23 cellular contexts compared by ENCODE assay signal in genomic region chr4:156756118-156756517, GRCh38.
DNase-seq lines count a peak whose midpoint lies in the region; ATAC-seq and TF ChIP-seq lines count a peak whose summit lies in the region.
"Had no signal": no experiment of that assay in that cellular context is flagged by ENCODE, and none has a peak within 500 bp of the region (broad histone marks: within the 10 kb centered on the region; RNA-seq: fewer than 3 reads in every experiment).

No MANE protein-coding gene starts in this region.

- H4K91ac ChIP-seq in IMR-90 (ENCODE audit: insufficient read depth, low read depth, low read length) = no peak overlapping the region

- H3K27me3 ChIP-seq in ACC112 (ENCODE audit: insufficient read depth, low read length) = no peaks in the 10 kb centered on the region
- H3K27me3 ChIP-seq in IMR-90 (ENCODE audit: control insufficient read depth, insufficient read depth, low read length) = no peaks in the 10 kb centered on the region
- H3K27me3 ChIP-seq in suprapubic skin = no peaks in the 10 kb centered on the region
- H3K27me3 ChIP-seq in Peyer's patch = no peaks in the 10 kb centered on the region

- POLR2A ChIA-PET in IMR-90 (lab: Charles Lee; ENCODE audit: unreplicated experiment) = no interaction called here

- H2BK5ac ChIP-seq in IMR-90 (ENCODE audit: low read depth, low read length, poor library complexity, severe bottlenecking) = peak overlapping the region; percentile 74

- no peak overlapping the region for H2AK9ac ChIP-seq in IMR-90 (replicated peaks; ENCODE audit: low read depth, low read length, poor library complexity)

- in situ Hi-C loops in IMR-90 (cut with MboI; ENCODE audit: low sequenced_read_pairs) = loop anchor here (25.0 kb wide), 1 partner anchor 794 kb away; the partner anchor contains the start of gene CTSO

- no TSS peak for BruUV-seq in IMR-90 (replicated peaks; lab: Mats Ljungman, UMichigan)

- no peak overlapping the region for H3K23ac ChIP-seq in IMR-90 (ENCODE audit: low read depth, low read length)

- H3K36me3 ChIP-seq in ACC112 (ENCODE audit: insufficient read depth, low read length) (peaks cover 17% of the 10 kb centered on the region), IMR-90 (ENCODE audit: control insufficient read depth, insufficient read depth, low read length) (peaks cover 2% of the 10 kb centered on the region), suprapubic skin (no peaks in the 10 kb centered on the region), Peyer's patch (no peaks in the 10 kb centered on the region)

- DNase-seq in IMR-90 = peak; percentile 29
- peak; percentile 40 to 68 for DNase-seq in cardiac fibroblast (ENCODE audit: low read depth in 2 of 2)
- peak; percentile 45 for DNase-seq in fibroblast of pulmonary artery (ENCODE audit: low read depth)
- no peak for DNase-seq in suprapubic skin (ENCODE audit: low spot score in 2 of 2)
- no peak for DNase-seq in anterior cingulate cortex (lab: John Stamatoyannopoulos, UW)
- DNase-seq in DMS79 (lab: John Stamatoyannopoulos, UW) = no peak
- DNase-seq in Peyer's patch = no peak
- DNase-seq: C1 segment of cervical spinal cord; CD4-positive, alpha-beta memory T cell; COR-L47; GF-D8; HCEC 1CT; NCI-H1092; NCI-H1417 treated with DMSO at 0.1 percent for 48 hours; NCI-H187; NCI-H2081 treated with DMSO at 0.1 percent for 48 hours; NCI-H2171; NCI-H226; NCI-H510A; NCI-H69; SIG-M5 had no signal

- no peak overlapping the region for H4K5ac ChIP-seq in IMR-90 (ENCODE audit: low read depth, low read length)

- H2AFZ ChIP-seq in ACC112 (ENCODE audit: low read length, unreplicated experiment) (no peak overlapping the region), IMR-90 (replicated peaks; ENCODE audit: low read length, poor library complexity) (no peak overlapping the region)

- TF ChIP-seq CTCF in IMR-90 (conservative IDR thresholded peaks at IDR 0.05; ENCODE audit: low read depth, low read length) = no peak
- no peak for TF ChIP-seq CTCF in cardiac fibroblast (IDR thresholded peaks at IDR 0.05; ENCODE audit: low read depth, low read length)
- no peak for TF ChIP-seq CTCF in fibroblast of pulmonary artery (IDR thresholded peaks at IDR 0.05; ENCODE audit: low read length, missing control alignments)
- no peak for TF ChIP-seq CTCF in suprapubic skin (IDR thresholded peaks at IDR 0.05)
- no peak for TF ChIP-seq CTCF in Peyer's patch (IDR thresholded peaks at IDR 0.05)

- H4K20me1 ChIP-seq in IMR-90 (ENCODE audit: insufficient read depth, low read length) = no peaks in the 10 kb centered on the region

- peak overlapping the region; percentile 64 for H3K27ac ChIP-seq in ACC112 (ENCODE audit: low read depth, low read length)
- no peak overlapping the region for H3K27ac ChIP-seq in IMR-90 (ENCODE audit: insufficient read depth, low read length)
- no peak overlapping the region for H3K27ac ChIP-seq in suprapubic skin
- H3K27ac ChIP-seq in Peyer's patch = no peak overlapping the region
- H3K27ac ChIP-seq: SK-N-MC had no signal

- H3K9me1 ChIP-seq in IMR-90 (ENCODE audit: insufficient read depth, low read length) = no peaks in the 10 kb centered on the region

- H3K56ac ChIP-seq in IMR-90 (ENCODE audit: extremely low read depth, insufficient read depth, low read length) = no peak overlapping the region

- H3K14ac ChIP-seq in IMR-90 (replicated peaks; ENCODE audit: low read depth, low read length) = no peak overlapping the region

- TF ChIP-seq POLR2A in IMR-90 (IDR thresholded peaks at IDR 0.05; ENCODE audit: low read depth, low read length) (no peak), suprapubic skin (IDR thresholded peaks at IDR 0.05) (no peak), Peyer's patch (IDR thresholded peaks at IDR 0.05) (no peak)

- intact Hi-C loops in IMR-90 (cut with micrococcal nuclease) = no loop called here

- TF ChIP-seq RAD21 in IMR-90 (IDR thresholded peaks at IDR 0.05; ENCODE audit: low read length) = no peak

- H3K18ac ChIP-seq in IMR-90 (ENCODE audit: low read depth, low read length) = no peak overlapping the region

- H3K4me1 ChIP-seq in ACC112 (ENCODE audit: control insufficient read depth, insufficient read depth, low read length, unreplicated experiment) (peaks cover 28% of the 10 kb centered on the region), IMR-90 (ENCODE audit: control insufficient read depth, insufficient read depth, low read length) (no peaks in the 10 kb centered on the region), suprapubic skin (no peaks in the 10 kb centered on the region), Peyer's patch (no peaks in the 10 kb centered on the region)

- H2AK5ac ChIP-seq in IMR-90 (ENCODE audit: low read depth, low read length) = no peak overlapping the region

- no peak overlapping the region for H3K4ac ChIP-seq in IMR-90 (ENCODE audit: low read depth, low read length)

- H2BK15ac ChIP-seq in IMR-90 (ENCODE audit: low read depth, low read length) = no peak overlapping the region

- dilution Hi-C loops in IMR-90 (cut with HindIII; ENCODE audit: low sequenced_read_pairs, unreplicated experiment) = no loop called here

- no peaks in the 10 kb centered on the region for H3K79me2 ChIP-seq in ACC112 (ENCODE audit: control insufficient read depth, insufficient read depth, low read length, unreplicated experiment)

- no peak overlapping the region; the same call in 1 of the 2 replicates for H3K4me2 ChIP-seq in IMR-90 (ENCODE audit: low read depth, low read length)

- H3K79me1 ChIP-seq in IMR-90 (ENCODE audit: low read depth in 1 of 2, low read length in 2 of 2) = peaks cover 0 to 3% of the 10 kb centered on the region in 2 experiments; a peak in 1 of 4 replicates

- H4K8ac ChIP-seq in IMR-90 (ENCODE audit: low read depth in 2 of 2, low read length in 2 of 2) = no peak overlapping the region

- ATAC-seq in IMR-90 (ENCODE audit: low read depth) = peak; percentile 37; the same call in 1 of the 2 replicates

- no peak for TF ChIP-seq EP300 in suprapubic skin (IDR thresholded peaks at IDR 0.05)

- H2BK20ac ChIP-seq in IMR-90 (ENCODE audit: low read depth, low read length) = no peak overlapping the region

- H3K9ac ChIP-seq in IMR-90 (ENCODE audit: low read depth, low read length) = no peak overlapping the region

- no peak overlapping the region for H3K4me3 ChIP-seq in ACC112 (ENCODE audit: low read depth, low read length)
- no peak overlapping the region for H3K4me3 ChIP-seq in IMR-90 (ENCODE audit: insufficient read depth, low read depth, low read length)
- H3K4me3 ChIP-seq in cardiac fibroblast (replicated peaks in 1 of 2; ENCODE audit: low read depth in 2 of 2, low read length in 2 of 2) = no peak overlapping the region
- H3K4me3 ChIP-seq in fibroblast of pulmonary artery (replicated peaks; ENCODE audit: low read depth, low read length) = no peak overlapping the region
- no peak overlapping the region for H3K4me3 ChIP-seq in suprapubic skin
- no peak overlapping the region for H3K4me3 ChIP-seq in Peyer's patch
- H3K4me3 ChIP-seq: SK-N-MC had no signal

- H3K9me3 ChIP-seq in IMR-90 (ENCODE audit: control insufficient read depth, insufficient read depth, low read length) (no peaks in the 10 kb centered on the region), suprapubic skin (no peaks in the 10 kb centered on the region), Peyer's patch (no peaks in the 10 kb centered on the region)

- H2BK120ac ChIP-seq in IMR-90 (ENCODE audit: low read depth, low read length) = no peak overlapping the region

- CTCF ChIA-PET in IMR-90 (lab: Yijun Ruan, JAX) = interaction anchor here (0.6 kb wide), 1 partner anchor 24 kb away, joined by 4 read pairs; no protein-coding TSS in a partner anchor

TF ChIP-seq in IMR-90, 13 proteins besides CTCF, POLR2A, EP300 and RAD21:
- TF ChIP-seq RFX5 (IDR thresholded peaks at IDR 0.05; ENCODE audit: low read depth, low read length) (no peak), MAFK (IDR thresholded peaks at IDR 0.05; ENCODE audit: low read depth, low read length) (peak; percentile 89), NFE2L2 (IDR thresholded peaks at IDR 0.05; ENCODE audit: low read depth, low read length) (peak; percentile 98), BHLHE40 (IDR thresholded peaks at IDR 0.05; ENCODE audit: low read depth, low read length) (no peak), SMC3 (IDR thresholded peaks at IDR 0.05; ENCODE audit: low read depth, low read length) (no peak), MXI1 (IDR thresholded peaks at IDR 0.05; ENCODE audit: borderline replicate concordance, low read depth, low read length) (no peak), MAZ (IDR thresholded peaks at IDR 0.05; ENCODE audit: borderline replicate concordance, low read depth, low read length) (no peak), CEBPB (IDR thresholded peaks at IDR 0.05; ENCODE audit: low read depth, low read length) (no peak)
- TF ChIP-seq, protein P1, sequence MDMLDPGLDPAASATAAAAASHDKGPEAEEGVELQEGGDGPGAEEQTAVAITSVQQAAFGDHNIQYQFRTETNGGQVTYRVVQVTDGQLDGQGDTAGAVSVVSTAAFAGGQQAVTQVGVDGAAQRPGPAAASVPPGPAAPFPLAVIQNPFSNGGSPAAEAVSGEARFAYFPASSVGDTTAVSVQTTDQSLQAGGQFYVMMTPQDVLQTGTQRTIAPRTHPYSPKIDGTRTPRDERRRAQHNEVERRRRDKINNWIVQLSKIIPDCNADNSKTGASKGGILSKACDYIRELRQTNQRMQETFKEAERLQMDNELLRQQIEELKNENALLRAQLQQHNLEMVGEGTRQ (IDR thresholded peaks at IDR 0.05; ENCODE audit: low read depth, low read length) = no peak

Comparison
In these comparisons a context has a peak if more than half of its experiments do, and no peak if none do; other contexts are left out.
1. DNase-seq: peak in IMR-90 (single experiment), cardiac fibroblast (2 of 2) and fibroblast of pulmonary artery (single experiment); none in suprapubic skin (0 of 2), anterior cingulate cortex (0 of 58), DMS79 (single experiment) and Peyer's patch (0 of 3).